16 cellular contexts compared by ENCODE assay signal in genomic region chr12:26100966-26101744, GRCh38. TPM values are rescaled to one million over a fixed set of nuclear protein-coding genes. Genes with fewer than 3 reads are reported as not detected.
A peak's percentile ranks its signal among the peaks of the same experiment; 100 is the strongest.
DNase-seq lines count a peak whose midpoint lies in the region; TF ChIP-seq lines count a peak whose summit lies in the region.
"Had no signal": no experiment of that assay in that cellular context is flagged by ENCODE, and none has a peak within 500 bp of the region (broad histone marks: within the 10 kb centered on the region; RNA-seq: fewer than 3 reads in every experiment).

No MANE protein-coding gene starts in this region.

- TF ChIP-seq POLR2A in breast epithelium (IDR thresholded peaks at IDR 0.05) = no peak

- no peak for TF ChIP-seq CTCF in breast epithelium (IDR thresholded peaks at IDR 0.05)

- H3K9me2 ChIP-seq in Karpas-422 (replicated peaks; ENCODE audit: insufficient read depth, low read length) = no peaks in the 10 kb centered on the region

- H4K20me1 ChIP-seq in Karpas-422 (ENCODE audit: insufficient read depth, low read depth, low read length) = no peaks in the 10 kb centered on the region

- no peak overlapping the region for H3K9ac ChIP-seq in mucosa of rectum (ENCODE audit: low read depth in 1 of 2, low read length in 2 of 2)
- H3K9ac ChIP-seq in Karpas-422 (ENCODE audit: low read length) = no peak overlapping the region

- H3K36me3 ChIP-seq in breast epithelium (no peaks in the 10 kb centered on the region), mucosa of rectum (ENCODE audit: control insufficient read depth in 2 of 2, insufficient read depth in 2 of 2, low read length in 2 of 2) (no peaks in the 10 kb centered on the region), Karpas-422 (ENCODE audit: insufficient read depth, low read length) (no peaks in the 10 kb centered on the region)
- H3K36me3 ChIP-seq: vagina had no signal

- no peak overlapping the region for H3K4me3 ChIP-seq in breast epithelium
- peak overlapping the region; percentile 1 to 29 for H3K4me3 ChIP-seq in mucosa of rectum (ENCODE audit: low read length in 2 of 2)
- H3K4me3 ChIP-seq in Karpas-422 (ENCODE audit: low read length) = no peak overlapping the region
- H3K4me3 ChIP-seq: vagina had no signal

- H3K27ac ChIP-seq in breast epithelium (peak overlapping the region; percentile 71 to 78), mucosa of rectum (ENCODE audit: low read depth in 2 of 2, low read length in 2 of 2) (peak overlapping the region in 1 of 2 donors; percentile 14), Karpas-422 (ENCODE audit: low read length) (no peak overlapping the region)
- H3K27ac ChIP-seq: RWPE1, vagina had no signal

- H3K27me3 ChIP-seq in breast epithelium (no peaks in the 10 kb centered on the region), mucosa of rectum (ENCODE audit: control insufficient read depth in 2 of 2, insufficient read depth in 2 of 2, low read length in 2 of 2) (no peaks in the 10 kb centered on the region), Karpas-422 (ENCODE audit: low read length) (no peaks in the 10 kb centered on the region)
- H3K27me3 ChIP-seq: vagina had no signal

- H3K4me1 ChIP-seq in breast epithelium = no peaks in the 10 kb centered on the region
- peaks cover 2 to 9% of the 10 kb centered on the region in 2 donors for H3K4me1 ChIP-seq in mucosa of rectum (ENCODE audit: control insufficient read depth in 2 of 2, insufficient read depth in 2 of 2, low read length in 2 of 2)
- no peaks in the 10 kb centered on the region for H3K4me1 ChIP-seq in Karpas-422 (ENCODE audit: low read length)
- H3K4me1 ChIP-seq: vagina had no signal

- H3K4me2 ChIP-seq in Karpas-422 (ENCODE audit: low read depth, low read length, poor library complexity, severe bottlenecking) = no peak overlapping the region

- no peaks in the 10 kb centered on the region for H3K9me3 ChIP-seq in breast epithelium
- H3K9me3 ChIP-seq in mucosa of rectum (ENCODE audit: control insufficient read depth in 2 of 2, low read length in 2 of 2) = no peaks in the 10 kb centered on the region
- H3K9me3 ChIP-seq in Karpas-422 (ENCODE audit: low read length) = no peaks in the 10 kb centered on the region
- H3K9me3 ChIP-seq: vagina had no signal

- DNase-seq in DMS153 treated with DMSO at 0.1 percent for 48 hours (lab: John Stamatoyannopoulos, UW; ENCODE audit: unreplicated experiment) (peak; percentile 75), NCI-H2029 (lab: John Stamatoyannopoulos, UW) (peak; percentile 63), breast epithelium (ENCODE audit: low spot score in 2 of 2) (peak in 1 of 2 donors; percentile 70), hypothalamus (lab: John Stamatoyannopoulos, UW) (no peak), T1000 (lab: John Stamatoyannopoulos, UW) (no peak), dermis blood vessel endothelial cell (no peak), Karpas-422 (no peak)
- DNase-seq: activated CD8-positive, alpha-beta memory T cell treated with anti-CD3 and anti-CD28 coated beads for 24 hours; activated naive CD4-positive, alpha-beta T cell treated with anti-CD3 and anti-CD28 coated beads, Interleukin-2, amount 50 U/mL, for 16 hours; KG1; retina; stimulated activated CD4-positive, alpha-beta T cell treated with anti-CD3 and anti-CD28 coated beads, Interleukin-1b, Interleukin-23, amount 100 ng/mL, for 48 hours; T-helper 9 cell had no signal

- no peak overlapping the region for H2AFZ ChIP-seq in Karpas-422 (ENCODE audit: low read length)

- no peaks in the 10 kb centered on the region for H3K79me2 ChIP-seq in Karpas-422 (ENCODE audit: low read length)

- intact Hi-C loops in breast epithelium (cut with DNase I; ENCODE audit: low total_unique reads) = no loop called here

RNA-seq across cellular contexts. Expression of gene BHLHE41, which starts 23.7 kb away (rescaled TPM):
- total RNA-seq in breast epithelium = 10 to 100 TPM in 1 of 3 donors, 1 to 10 TPM in 2; 5.6 to 29.7 (median 9.2) TPM
- total RNA-seq in dermis blood vessel endothelial cell = 0.14 and 0.85 TPM in 2 replicates
- 1.6 and 2.2 TPM in 2 replicates for total RNA-seq in Karpas-422 (2014; rRNA removed; shearing (Covaris generic); ENCODE audit: low replicate concordance)

Comparison
In these comparisons a context has a peak if more than half of its experiments do, and no peak if none do; other contexts are left out.
1. DNase-seq: peak in DMS153 treated with DMSO at 0.1 percent for 48 hours (single experiment) and NCI-H2029 (single experiment); none in hypothalamus (0 of 51), T1000 (single experiment), dermis blood vessel endothelial cell (single experiment) and Karpas-422 (single experiment).
2. H3K4me3 ChIP-seq: peak in mucosa of rectum (2 of 2); none in breast epithelium (0 of 3) and Karpas-422 (single experiment).